In the genomic region with DNA sequence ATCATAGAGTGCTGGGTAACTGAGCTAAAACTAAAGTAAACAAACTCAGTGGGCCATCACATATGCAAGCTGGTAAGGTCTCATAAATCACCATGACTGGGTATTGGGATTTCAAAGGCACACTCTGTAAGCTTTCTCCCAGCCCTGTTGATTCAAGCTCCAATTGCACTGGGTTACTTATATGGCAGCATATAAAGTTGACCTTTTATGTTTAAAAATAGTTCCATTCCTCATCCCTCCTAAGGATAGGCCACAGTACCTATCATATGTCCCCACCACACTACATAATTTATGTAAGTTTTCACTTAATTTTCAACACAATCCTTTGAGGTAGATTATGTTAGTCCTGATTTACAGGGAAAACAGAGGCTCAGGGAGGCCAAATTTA, we compare ENCODE assay signal across 11 cellular contexts.
DNase-seq lines count a peak whose midpoint lies in the region; ATAC-seq and TF ChIP-seq lines count a peak whose summit lies in the region.
"Had no signal": no experiment of that assay in that cellular context is flagged by ENCODE, and none has a peak within 500 bp of the region (broad histone marks: within the 10 kb centered on the region; RNA-seq: fewer than 3 reads in every experiment).

No MANE protein-coding gene starts in this region.

- H2BK120ac ChIP-seq in trophoblast cell (ENCODE audit: insufficient read depth, low read length, poor library complexity): no peak overlapping the region

- no peak overlapping the region for H2AK5ac ChIP-seq in trophoblast cell (ENCODE audit: low read length)

- H3K79me2 ChIP-seq in trophoblast cell (ENCODE audit: control insufficient read depth, insufficient read depth, low read length, poor library complexity): peaks cover 1% of the 10 kb centered on the region

- H4K8ac ChIP-seq in trophoblast cell (ENCODE audit: low read depth, low read length): no peak overlapping the region

- peaks cover 2 to 4% of the 10 kb centered on the region in 2 experiments for H3K36me3 ChIP-seq in trophoblast cell (ENCODE audit: control insufficient read depth in 1 of 2, insufficient read depth in 2 of 2, low read length in 2 of 2)

- H3K27ac ChIP-seq in trophoblast cell (ENCODE audit: low read depth, low read length): peak overlapping the region; percentile 81

- no peak overlapping the region for H3K14ac ChIP-seq in trophoblast cell (ENCODE audit: low read length)

- no peak for TF ChIP-seq CTCF in lower leg skin (IDR thresholded peaks at IDR 0.05)

- H3K23ac ChIP-seq in trophoblast cell (ENCODE audit: low read length): no peak overlapping the region

- no peak overlapping the region for H2BK5ac ChIP-seq in trophoblast cell (ENCODE audit: low read depth, low read length, poor library complexity)

- peak; percentile 89 for DNase-seq in DMS53 (lab: John Stamatoyannopoulos, UW)
- peak; percentile 52 for DNase-seq in NCI-H1417 treated with DMSO at 0.1 percent for 48 hours (lab: John Stamatoyannopoulos, UW)
- DNase-seq in SHP77 (lab: John Stamatoyannopoulos, UW): peak; percentile 88 to 93
- DNase-seq in trophoblast cell: no peak
- DNase-seq in mucosa of gallbladder (ENCODE audit: low spot score): no peak
- no peak for DNase-seq in lower leg skin (ENCODE audit: low spot score in 2 of 2)
- DNase-seq: activated CD4-positive, CD25-positive, alpha-beta regulatory T cell; naive B cell; NCI-H524 treated with DMSO at 0.1 percent for 48 hours had no signal

- peaks cover 2 to 7% of the 10 kb centered on the region in 2 experiments for H3K4me1 ChIP-seq in trophoblast cell (ENCODE audit: control insufficient read depth in 1 of 2, insufficient read depth in 2 of 2, low read length in 2 of 2)

- H4K91ac ChIP-seq in trophoblast cell (ENCODE audit: low read depth, low read length): no peak overlapping the region

- peaks cover 2% of the 10 kb centered on the region for H3K79me1 ChIP-seq in trophoblast cell (ENCODE audit: low read length)

- no peak overlapping the region for H3K9ac ChIP-seq in trophoblast cell (ENCODE audit: low read length)

- TF ChIP-seq POLR2A in lower leg skin (IDR thresholded peaks at IDR 0.05): no peak

- intact Hi-C loops in lower leg skin (cut with DNase I; ENCODE audit: low total_unique reads): no loop called here

- H3K4me2 ChIP-seq in trophoblast cell (ENCODE audit: low read length): no peak overlapping the region

- H3K27me3 ChIP-seq in trophoblast cell (ENCODE audit: insufficient read depth, low read length): no peaks in the 10 kb centered on the region

- no peaks in the 10 kb centered on the region for H3K9me3 ChIP-seq in trophoblast cell (ENCODE audit: insufficient read depth, low read depth, low read length)

- ATAC-seq in GM21526 (IDR thresholded peaks at IDR 0.05; ENCODE audit: low FRiP score, unreplicated experiment): no peak
- ATAC-seq in HG03469 (IDR thresholded peaks at IDR 0.05; ENCODE audit: unreplicated experiment): no peak

- H3K18ac ChIP-seq in trophoblast cell (ENCODE audit: low read length): no peak overlapping the region

- H2AFZ ChIP-seq in trophoblast cell (ENCODE audit: insufficient read depth, low read length, poor library complexity): no peak overlapping the region

- H3K4me3 ChIP-seq in trophoblast cell (ENCODE audit: low read depth, low read length) (no peak overlapping the region), lower leg skin (ENCODE audit: low read depth, poor library complexity, severe bottlenecking) (no peak overlapping the region)

- H3K4ac ChIP-seq in trophoblast cell (ENCODE audit: low read depth, low read length): no peak overlapping the region

- no peak overlapping the region for H4K12ac ChIP-seq in trophoblast cell (ENCODE audit: low read depth, low read length)

- no peak overlapping the region for H2BK12ac ChIP-seq in trophoblast cell (ENCODE audit: low read length)

Comparison
In these comparisons a context has a peak if more than half of its experiments do, and no peak if none do; other contexts are left out.
1. DNase-seq: peak in DMS53 (single experiment), NCI-H1417 treated with DMSO at 0.1 percent for 48 hours (single experiment) and SHP77 (2 of 2); none in trophoblast cell (0 of 2), mucosa of gallbladder (single experiment) and lower leg skin (0 of 2).